In genomic region chr1:8317647-8318360, GRCh38 we compare ENCODE assay signal across 8 cellular contexts. TPM values are rescaled to one million over a fixed set of nuclear protein-coding genes. Genes with fewer than 3 reads are reported as not detected.
DNase-seq lines count a peak whose midpoint lies in the region; ATAC-seq and TF ChIP-seq lines count a peak whose summit lies in the region.

SLC45A1 (plus strand) TSS chr1:8318114; CDS start chr1:8324330, 6,216 bp downstream.

- no peak within 1 kb of the TSS; a peak in 1 of 22 replicates for H3K27ac ChIP-seq in BLaER1 treated with 17β-estradiol and CSF1 and Interleukin-3, amounts not matched to agents 10 nM and 100 nM
- no peak within 1 kb of the TSS for H3K27ac ChIP-seq in RWPE2 (ENCODE audit: poor library complexity, severe bottlenecking)
- H3K27ac ChIP-seq in stomach smooth muscle (ENCODE audit: low read length), result no peak within 1 kb of the TSS

- CTCF ChIA-PET in activated naive CD4-positive, alpha-beta T cell treated with anti-CD3 and anti-CD28 coated beads for 36 hours (lab: Charles Lee), result interaction anchor here (1.8 to 5.5 kb wide), 3 partner anchors 32 to 303 kb away, joined by 4 to 54 read pairs (median 7); no protein-coding TSS in a partner anchor

- H3K4me1 Mint-ChIP-seq in activated naive CD4-positive, alpha-beta T cell treated with anti-CD3 and anti-CD28 coated beads for 36 hours (ENCODE audit: low read depth), result peaks cover 9% of the 10 kb centered on the region

- H3K9ac ChIP-seq in BLaER1 treated with 17β-estradiol and CSF1 and Interleukin-3, amounts not matched to agents 10 nM and 100 nM, result peak within 1 kb of the TSS; percentile 9 to 70 (median 61); a peak in 20 of 22 replicates
- peak within 1 kb of the TSS; percentile 71 to 75 for H3K9ac ChIP-seq in stomach smooth muscle (ENCODE audit: low read length in 2 of 2)

- peak within 1 kb of the TSS; percentile 57 to 74 (median 66) for H3K4me3 ChIP-seq in BLaER1 treated with 17β-estradiol and CSF1 and Interleukin-3, amounts not matched to agents 10 nM and 100 nM
- H3K4me3 ChIP-seq in RWPE2 (ENCODE audit: severe bottlenecking), result peak within 1 kb of the TSS; percentile 32
- peak within 1 kb of the TSS; percentile 80 to 83 for H3K4me3 ChIP-seq in stomach smooth muscle (ENCODE audit: low read length in 2 of 2)

- H4K20me1 ChIP-seq in BLaER1 treated with 17β-estradiol and CSF1 and Interleukin-3, amounts not matched to agents 10 nM and 100 nM, result peaks cover 0 to 12% (median 0%) of the 10 kb centered on the region in 11 experiments; a peak in 3 of 22 replicates

- H3K27me3 Mint-ChIP-seq in activated naive CD4-positive, alpha-beta T cell treated with anti-CD3 and anti-CD28 coated beads for 36 hours (ENCODE audit: low read depth), result peaks cover 15% of the 10 kb centered on the region

- DNase-seq in RWPE2 (ENCODE audit: low spot score) (no peak), globus pallidus (ENCODE audit: low spot score) (peak; percentile 75), nucleus accumbens (lab: John Stamatoyannopoulos, UW) (peak in 54 of 56 donors; percentile 10 to 86 (median 63))
- peak; percentile 80 for DNase-seq in activated naive CD4-positive, alpha-beta T cell treated with anti-CD3 and anti-CD28 coated beads for 36 hours

- no peaks in the 10 kb centered on the region for H3K36me3 ChIP-seq in BLaER1 treated with 17β-estradiol and CSF1 and Interleukin-3, amounts not matched to agents 10 nM and 100 nM
- H3K36me3 ChIP-seq in RWPE2 (ENCODE audit: low read depth) (no peaks in the 10 kb centered on the region), stomach smooth muscle (ENCODE audit: control insufficient read depth in 2 of 2, insufficient read depth in 2 of 2, low read length in 2 of 2) (no peaks in the 10 kb centered on the region)

- peaks cover 25 to 40% (median 33%) of the 10 kb centered on the region in 10 experiments for H3K4me1 ChIP-seq in BLaER1 treated with 17β-estradiol and CSF1 and Interleukin-3, amounts not matched to agents 10 nM and 100 nM
- no peaks in the 10 kb centered on the region for H3K4me1 ChIP-seq in RWPE2 (ENCODE audit: insufficient read depth, poor library complexity, severe bottlenecking)
- H3K4me1 ChIP-seq in stomach smooth muscle (ENCODE audit: control insufficient read depth, insufficient read depth, low read length), result peaks cover 31% of the 10 kb centered on the region

- no peaks in the 10 kb centered on the region for H3K9me3 Mint-ChIP-seq in activated naive CD4-positive, alpha-beta T cell treated with anti-CD3 and anti-CD28 coated beads for 36 hours

- ATAC-seq in HG02678 (IDR thresholded peaks at IDR 0.05; ENCODE audit: unreplicated experiment) (peak; percentile 72), RWPE2 (ENCODE audit: low read depth) (peak; percentile 64), HG03442 (IDR thresholded peaks at IDR 0.05; ENCODE audit: unreplicated experiment) (no peak)

- no peak for TF ChIP-seq CTCF in RWPE2 (IDR thresholded peaks at IDR 0.05; ENCODE audit: poor library complexity, severe bottlenecking)

- H3K4me3 Mint-ChIP-seq in activated naive CD4-positive, alpha-beta T cell treated with anti-CD3 and anti-CD28 coated beads for 36 hours, result peak within 1 kb of the TSS; percentile 67

- H3K27me3 ChIP-seq in BLaER1 treated with 17β-estradiol and CSF1 and Interleukin-3, amounts not matched to agents 10 nM and 100 nM, result peaks cover 5 to 26% (median 17%) of the 10 kb centered on the region in 11 experiments; a peak in 18 of 22 replicates
- no peaks in the 10 kb centered on the region for H3K27me3 ChIP-seq in RWPE2 (ENCODE audit: insufficient read depth, poor library complexity, severe bottlenecking)
- H3K27me3 ChIP-seq in stomach smooth muscle (ENCODE audit: control insufficient read depth in 1 of 2, insufficient read depth in 2 of 2, low read length in 2 of 2), result no peaks in the 10 kb centered on the region

- H3K27ac Mint-ChIP-seq in activated naive CD4-positive, alpha-beta T cell treated with anti-CD3 and anti-CD28 coated beads for 36 hours, result no peak within 1 kb of the TSS

- no peaks in the 10 kb centered on the region for H3K9me3 ChIP-seq in BLaER1 treated with 17β-estradiol and CSF1 and Interleukin-3, amounts not matched to agents 10 nM and 100 nM (replicated peaks in 1 of 11)
- no peaks in the 10 kb centered on the region for H3K9me3 ChIP-seq in RWPE2 (ENCODE audit: severe bottlenecking)
- H3K9me3 ChIP-seq in stomach smooth muscle (ENCODE audit: control insufficient read depth in 2 of 2, low read length in 2 of 2), result no peaks in the 10 kb centered on the region

- intact Hi-C loops in activated naive CD4-positive, alpha-beta T cell treated with anti-CD3 and anti-CD28 coated beads for 36 hours (cut with micrococcal nuclease), result loop anchor here (1.0 kb wide), 1 partner anchor 292 kb away; the partner anchor contains the start of gene ERRFI1

- H3K36me3 Mint-ChIP-seq in activated naive CD4-positive, alpha-beta T cell treated with anti-CD3 and anti-CD28 coated beads for 36 hours (ENCODE audit: low read depth), result no peaks in the 10 kb centered on the region

- H3K4me2 ChIP-seq in BLaER1 treated with 17β-estradiol and CSF1 and Interleukin-3, amounts not matched to agents 10 nM and 100 nM, result peak within 1 kb of the TSS; percentile 94 to 100 (median 99)

RNA-seq across cellular contexts. Expression of gene SLC45A1, which starts in this region (rescaled TPM):
- under 1 TPM; 0.52 to 0.74 TPM for total RNA-seq in activated naive CD4-positive, alpha-beta T cell treated with anti-CD3 and anti-CD28 coated beads for 36 hours

Comparison
In these comparisons a context has a peak if more than half of its experiments do, and no peak if none do; other contexts are left out.
1. Peak in DNase-seq in activated naive CD4-positive, alpha-beta T cell treated with anti-CD3 and anti-CD28 coated beads for 36 hours; RNA of the gene not detected or under 1 TPM.